1 cellular context compared by ENCODE assay signal in genomic region chr20:47432251-47433210, GRCh38.
TF ChIP-seq lines count a peak whose summit lies in the region.

No MANE protein-coding gene starts in this region.

TF ChIP-seq in K562, 482 proteins besides CTCF, POLR2A, EP300 and RAD21 (continued from another document and continues in another):
- peak; percentile 94 for TF ChIP-seq SMARCE1 (IDR thresholded peaks at IDR 0.05)
- TF ChIP-seq PPARD (CRISPR knock-in tag; IDR thresholded peaks at IDR 0.05) = no peak
- peak; percentile 62; the same call in 1 of the 2 replicates for TF ChIP-seq ARID2 (IDR thresholded peaks at IDR 0.05)
- TF ChIP-seq NFATC3 (IDR thresholded peaks at IDR 0.05) = no peak
- TF ChIP-seq TAF15 (IDR thresholded peaks at IDR 0.05; ENCODE audit: low read depth, low read length) = no peak
- TF ChIP-seq SREBF2 (CRISPR knock-in tag; IDR thresholded peaks at IDR 0.05) = no peak
- TF ChIP-seq STAT5B (CRISPR knock-in tag; IDR thresholded peaks at IDR 0.05) = no peak
- 0 out of 2 replicates have a peak, but pooled peaks have one; percentile 6 for TF ChIP-seq RFX1 (IDR thresholded peaks at IDR 0.05)
- TF ChIP-seq SMARCC2 (IDR thresholded peaks at IDR 0.05; ENCODE audit: low read depth) = peak; percentile 49; the same call in 1 of the 2 replicates
- TF ChIP-seq ZC3H4 (CRISPR knock-in tag; IDR thresholded peaks at IDR 0.05; ENCODE audit: borderline replicate concordance) = no peak
- no peak for TF ChIP-seq ZNF76 (CRISPR knock-in tag; IDR thresholded peaks at IDR 0.05; ENCODE audit: borderline replicate concordance)
- TF ChIP-seq SIRT6 (IDR thresholded peaks at IDR 0.05; ENCODE audit: low read depth, low read length) = no peak
- peak; percentile 76; the same call in 1 of the 2 replicates for TF ChIP-seq JUND (IDR thresholded peaks at IDR 0.05; ENCODE audit: borderline replicate concordance, low read depth, low read length)
- TF ChIP-seq JUND (tag; IDR thresholded peaks at IDR 0.05; ENCODE audit: borderline replicate concordance, low read depth, low read length) = peak; percentile 60; the same call in 1 of the 3 replicates
- TF ChIP-seq HLTF (IDR thresholded peaks at IDR 0.05) = 0 out of 2 replicates have a peak, but pooled peaks have one; percentile 84
- TF ChIP-seq ZNF197 (CRISPR knock-in tag; IDR thresholded peaks at IDR 0.05; ENCODE audit: low read depth) = no peak
- peak; percentile 48; the same call in 1 of the 2 replicates for TF ChIP-seq NCOA1 (IDR thresholded peaks at IDR 0.05; ENCODE audit: low read depth)
- TF ChIP-seq HOXB6 (CRISPR knock-in tag; IDR thresholded peaks at IDR 0.05; ENCODE audit: borderline replicate concordance) = no peak
- TF ChIP-seq SMARCA5 (IDR thresholded peaks at IDR 0.05) = peak; percentile 48; the same call in 1 of the 2 replicates
- no peak for TF ChIP-seq ZBED1 (IDR thresholded peaks at IDR 0.05)
- TF ChIP-seq EWSR1 (IDR thresholded peaks at IDR 0.05; ENCODE audit: borderline replicate concordance, low read depth, partially characterized antibody) = peak; percentile 69
- no peak for TF ChIP-seq NEUROD1 (IDR thresholded peaks at IDR 0.05; ENCODE audit: borderline replicate concordance, low read depth, low read length, partially characterized antibody)
- TF ChIP-seq, protein P1, sequence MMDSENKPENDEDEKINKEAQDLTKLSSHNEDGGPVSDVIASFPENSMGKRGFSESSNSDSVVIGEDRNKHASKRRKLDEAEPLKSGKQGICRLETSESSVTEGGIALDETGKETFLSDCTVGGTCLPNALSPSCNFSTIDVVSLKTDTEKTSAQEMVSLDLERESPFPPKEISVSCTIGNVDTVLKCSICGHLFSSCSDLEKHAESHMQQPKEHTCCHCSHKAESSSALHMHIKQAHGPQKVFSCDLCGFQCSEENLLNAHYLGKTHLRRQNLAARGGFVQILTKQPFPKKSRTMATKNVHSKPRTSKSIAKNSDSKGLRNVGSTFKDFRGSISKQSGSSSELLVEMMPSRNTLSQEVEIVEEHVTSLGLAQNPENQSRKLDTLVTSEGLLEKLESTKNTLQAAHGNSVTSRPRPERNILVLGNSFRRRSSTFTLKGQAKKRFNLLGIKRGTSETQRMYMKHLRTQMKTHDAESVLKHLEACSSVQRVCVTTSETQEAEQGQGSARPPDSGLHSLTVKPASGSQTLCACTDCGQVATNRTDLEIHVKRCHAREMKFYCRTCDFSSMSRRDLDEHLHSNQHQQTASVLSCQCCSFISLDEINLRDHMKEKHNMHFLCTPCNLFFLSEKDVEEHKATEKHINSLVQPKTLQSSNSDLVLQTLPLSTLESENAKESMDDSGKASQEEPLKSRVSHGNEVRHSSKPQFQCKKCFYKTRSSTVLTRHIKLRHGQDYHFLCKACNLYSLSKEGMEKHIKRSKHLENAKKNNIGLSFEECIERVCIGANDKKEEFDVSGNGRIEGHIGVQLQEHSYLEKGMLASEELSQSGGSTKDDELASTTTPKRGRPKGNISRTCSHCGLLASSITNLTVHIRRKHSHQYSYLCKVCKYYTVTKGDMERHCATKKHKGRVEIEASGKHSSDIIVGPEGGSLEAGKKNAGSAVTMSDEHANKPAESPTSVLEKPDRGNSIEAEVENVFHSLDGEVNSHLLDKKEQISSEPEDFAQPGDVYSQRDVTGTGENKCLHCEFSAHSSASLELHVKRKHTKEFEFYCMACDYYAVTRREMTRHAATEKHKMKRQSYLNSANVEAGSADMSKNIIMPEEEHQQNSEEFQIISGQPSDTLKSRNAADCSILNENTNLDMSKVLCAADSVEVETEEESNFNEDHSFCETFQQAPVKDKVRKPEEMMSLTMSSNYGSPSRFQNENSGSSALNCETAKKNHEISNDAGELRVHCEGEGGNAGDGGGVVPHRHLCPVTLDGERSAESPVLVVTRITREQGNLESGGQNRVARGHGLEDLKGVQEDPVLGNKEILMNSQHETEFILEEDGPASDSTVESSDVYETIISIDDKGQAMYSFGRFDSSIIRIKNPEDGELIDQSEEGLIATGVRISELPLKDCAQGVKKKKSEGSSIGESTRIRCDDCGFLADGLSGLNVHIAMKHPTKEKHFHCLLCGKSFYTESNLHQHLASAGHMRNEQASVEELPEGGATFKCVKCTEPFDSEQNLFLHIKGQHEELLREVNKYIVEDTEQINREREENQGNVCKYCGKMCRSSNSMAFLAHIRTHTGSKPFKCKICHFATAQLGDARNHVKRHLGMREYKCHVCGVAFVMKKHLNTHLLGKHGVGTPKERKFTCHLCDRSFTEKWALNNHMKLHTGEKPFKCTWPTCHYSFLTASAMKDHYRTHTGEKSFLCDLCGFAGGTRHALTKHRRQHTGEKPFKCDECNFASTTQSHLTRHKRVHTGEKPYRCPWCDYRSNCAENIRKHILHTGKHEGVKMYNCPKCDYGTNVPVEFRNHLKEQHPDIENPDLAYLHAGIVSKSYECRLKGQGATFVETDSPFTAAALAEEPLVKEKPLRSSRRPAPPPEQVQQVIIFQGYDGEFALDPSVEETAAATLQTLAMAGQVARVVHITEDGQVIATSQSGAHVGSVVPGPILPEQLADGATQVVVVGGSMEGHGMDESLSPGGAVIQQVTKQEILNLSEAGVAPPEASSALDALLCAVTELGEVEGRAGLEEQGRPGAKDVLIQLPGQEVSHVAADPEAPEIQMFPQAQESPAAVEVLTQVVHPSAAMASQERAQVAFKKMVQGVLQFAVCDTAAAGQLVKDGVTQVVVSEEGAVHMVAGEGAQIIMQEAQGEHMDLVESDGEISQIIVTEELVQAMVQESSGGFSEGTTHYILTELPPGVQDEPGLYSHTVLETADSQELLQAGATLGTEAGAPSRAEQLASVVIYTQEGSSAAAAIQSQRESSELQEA (IDR thresholded peaks at IDR 0.05; ENCODE audit: low read depth) = peak; percentile 62; the same call in 1 of the 2 replicates
- TF ChIP-seq E4F1 (CRISPR knock-in tag; IDR thresholded peaks at IDR 0.05; ENCODE audit: borderline replicate concordance) = no peak
- TF ChIP-seq, protein P2, sequence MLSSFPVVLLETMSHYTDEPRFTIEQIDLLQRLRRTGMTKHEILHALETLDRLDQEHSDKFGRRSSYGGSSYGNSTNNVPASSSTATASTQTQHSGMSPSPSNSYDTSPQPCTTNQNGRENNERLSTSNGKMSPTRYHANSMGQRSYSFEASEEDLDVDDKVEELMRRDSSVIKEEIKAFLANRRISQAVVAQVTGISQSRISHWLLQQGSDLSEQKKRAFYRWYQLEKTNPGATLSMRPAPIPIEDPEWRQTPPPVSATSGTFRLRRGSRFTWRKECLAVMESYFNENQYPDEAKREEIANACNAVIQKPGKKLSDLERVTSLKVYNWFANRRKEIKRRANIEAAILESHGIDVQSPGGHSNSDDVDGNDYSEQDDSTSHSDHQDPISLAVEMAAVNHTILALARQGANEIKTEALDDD (IDR thresholded peaks at IDR 0.05) = 0 out of 2 replicates have a peak, but pooled peaks have one; percentile 36
- TF ChIP-seq RAD51 (IDR thresholded peaks at IDR 0.05; ENCODE audit: borderline replicate concordance, low read depth) = peak; percentile 63
- TF ChIP-seq DPF2 (IDR thresholded peaks at IDR 0.05) = peak; percentile 72
- peak; percentile 69 to 70 for TF ChIP-seq MLLT1 (IDR thresholded peaks at IDR 0.05)
- peak; percentile 61; the same call in 1 of the 2 replicates for TF ChIP-seq SNIP1 (IDR thresholded peaks at IDR 0.05; ENCODE audit: low read depth)
- peak in 1 of 2 experiments; percentile 67 for TF ChIP-seq AFF1 (IDR thresholded peaks at IDR 0.05; ENCODE audit: low read depth in 1 of 2, partially characterized antibody in 2 of 2)
- peak; percentile 70; the same call in 1 of the 2 replicates for TF ChIP-seq HDAC2 (IDR thresholded peaks at IDR 0.05)
- peak; percentile 59; the same call in 1 of the 2 replicates for TF ChIP-seq TOE1 (IDR thresholded peaks at IDR 0.05; ENCODE audit: borderline replicate concordance)
- no peak for TF ChIP-seq TOE1 (CRISPR knock-in tag; IDR thresholded peaks at IDR 0.05; ENCODE audit: borderline replicate concordance, low read depth)
- no peak for TF ChIP-seq ZNF766 (CRISPR knock-in tag; conservative IDR thresholded peaks at IDR 0.05)
- no peak for TF ChIP-seq MCM7 (IDR thresholded peaks at IDR 0.05)
- TF ChIP-seq CTBP1 (IDR thresholded peaks at IDR 0.05; ENCODE audit: borderline replicate concordance) = peak; percentile 17; the same call in 1 of the 2 replicates
- peak; percentile 8; the same call in 1 of the 2 replicates for TF ChIP-seq GATA2 (CRISPR knock-in tag; IDR thresholded peaks at IDR 0.05)
- TF ChIP-seq, protein P3, sequence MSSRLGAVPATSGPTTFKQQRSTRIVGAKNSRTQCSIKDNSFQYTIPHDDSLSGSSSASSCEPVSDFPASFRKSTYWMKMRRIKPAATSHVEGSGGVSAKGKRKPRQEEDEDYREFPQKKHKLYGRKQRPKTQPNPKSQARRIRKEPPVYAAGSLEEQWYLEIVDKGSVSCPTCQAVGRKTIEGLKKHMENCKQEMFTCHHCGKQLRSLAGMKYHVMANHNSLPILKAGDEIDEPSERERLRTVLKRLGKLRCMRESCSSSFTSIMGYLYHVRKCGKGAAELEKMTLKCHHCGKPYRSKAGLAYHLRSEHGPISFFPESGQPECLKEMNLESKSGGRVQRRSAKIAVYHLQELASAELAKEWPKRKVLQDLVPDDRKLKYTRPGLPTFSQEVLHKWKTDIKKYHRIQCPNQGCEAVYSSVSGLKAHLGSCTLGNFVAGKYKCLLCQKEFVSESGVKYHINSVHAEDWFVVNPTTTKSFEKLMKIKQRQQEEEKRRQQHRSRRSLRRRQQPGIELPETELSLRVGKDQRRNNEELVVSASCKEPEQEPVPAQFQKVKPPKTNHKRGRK (tag; IDR thresholded peaks at IDR 0.05) = peak; percentile 99
- TF ChIP-seq PYGO2 (tag; IDR thresholded peaks at IDR 0.05) = no peak
- TF ChIP-seq BRF1 (IDR thresholded peaks at IDR 0.05; ENCODE audit: borderline replicate concordance, extremely low read depth, insufficient read length) = no peak
- no peak for TF ChIP-seq FOXJ2 (tag; IDR thresholded peaks at IDR 0.05)
- TF ChIP-seq ETV1 (tag; conservative IDR thresholded peaks at IDR 0.05; ENCODE audit: low read depth) = no peak
